ENCODE assay signal across 34 cellular contexts in the genomic region with DNA sequence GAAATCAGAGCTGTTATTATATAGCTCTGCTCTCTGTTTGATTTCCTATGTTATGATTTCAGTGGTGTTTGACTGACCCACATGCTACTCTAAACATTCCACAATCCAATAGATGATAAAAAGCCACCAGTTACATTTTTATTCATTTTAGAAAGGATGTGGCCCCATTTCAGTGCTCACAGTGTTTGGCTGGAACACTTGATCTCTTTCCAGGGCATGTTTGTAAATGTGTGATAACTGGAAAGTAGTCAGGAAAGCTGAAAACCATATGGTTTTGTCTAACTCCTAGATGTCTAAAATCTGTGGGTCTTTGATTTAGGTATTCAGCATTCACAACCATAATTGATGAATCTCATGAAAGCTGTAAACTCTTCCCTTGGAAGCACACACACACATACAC.
"Had no signal": no experiment of that assay in that cellular context is flagged by ENCODE, and none has a peak within 500 bp of the region (broad histone marks: within the 10 kb centered on the region; RNA-seq: fewer than 3 reads in every experiment).

No MANE protein-coding gene starts in this region.

- DNase-seq: Karpas-422, Kasumi-1, MG63, MM.1S, MV-4-11, NCI-H1048, NCI-H1092, NCI-H1092 treated with DMSO at 0.1 percent for 48 hours, NCI-H1105, NCI-H1105 treated with DMSO at 0.1 percent for 48 hours, NCI-H1417, NCI-H1417 treated with DMSO at 0.1 percent for 48 hours, NCI-H1436, NCI-H1436 treated with DMSO at 0.1 percent for 48 hours, NCI-H146, NCI-H1694, NCI-H1694 treated with DMSO at 0.1 percent for 48 hours, NCI-H187, NCI-H187 treated with DMSO at 0.1 percent for 48 hours, NCI-H1930, NCI-H2029 treated with DMSO at 0.1 percent for 48 hours, NCI-H2081, NCI-H2081 treated with DMSO at 0.1 percent for 48 hours, NCI-H2107, NCI-H2171, NCI-H2171 treated with DMSO at 0.1 percent for 48 hours, NCI-H2227 treated with DMSO at 0.1 percent for 48 hours, NCI-H226, NCI-H345, NCI-H446, NCI-H446 treated with DMSO at 0.1 percent for 48 hours, NCI-H510A, NCI-H510A treated with DMSO at 0.1 percent for 48 hours, NCI-H524 had no signal
